2 cellular contexts compared by ENCODE assay signal in the genomic region with DNA sequence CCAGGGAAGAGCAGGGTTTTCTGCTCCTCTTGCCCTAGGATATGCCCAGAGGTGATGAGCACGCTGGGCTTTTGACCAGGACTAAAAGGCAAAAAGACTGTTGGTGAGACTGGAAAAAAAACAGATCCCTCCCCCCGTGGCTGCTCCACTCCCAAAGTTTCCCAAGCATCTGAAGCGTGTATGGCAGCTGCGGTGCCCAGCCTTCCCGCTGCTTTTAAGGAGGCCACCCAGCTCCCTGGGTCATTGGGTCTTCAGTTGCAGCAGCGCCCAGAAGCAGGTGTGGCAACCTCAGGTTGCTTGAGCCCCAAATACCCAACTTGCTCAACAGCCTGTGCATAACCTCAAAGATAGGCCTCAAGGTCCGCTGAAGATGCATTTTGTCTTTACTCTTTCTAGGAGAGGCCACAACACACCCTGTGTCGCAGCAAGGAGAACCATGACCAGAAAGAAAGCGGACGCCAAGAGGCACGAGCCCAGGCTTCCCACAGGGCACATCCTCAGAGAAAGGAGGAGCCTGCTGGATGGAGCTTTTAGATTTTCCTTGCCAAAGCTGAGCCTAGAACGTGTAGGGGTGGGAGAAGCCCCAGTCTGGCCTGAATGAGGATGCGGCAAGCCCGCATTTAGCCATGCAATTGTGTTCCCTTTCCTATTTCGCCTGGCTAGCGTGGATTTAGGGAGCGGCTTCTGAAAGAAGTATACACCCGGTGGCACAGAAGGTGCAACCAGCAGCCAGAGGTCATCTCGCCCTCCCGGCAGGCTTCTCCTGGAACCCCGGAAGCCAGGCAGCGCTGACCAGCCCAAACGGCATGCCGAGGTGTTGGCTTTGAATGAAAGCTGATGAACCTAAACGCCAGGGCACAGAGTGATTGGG.
A peak's percentile ranks its signal among the peaks of the same experiment; 100 is the strongest.
TF ChIP-seq lines count a peak whose summit lies in the region.

No MANE protein-coding gene starts in this region.

TF ChIP-seq in IMR-90, 13 proteins besides CTCF, POLR2A, EP300 and RAD21:
- no peak for TF ChIP-seq MXI1 (IDR thresholded peaks at IDR 0.05; ENCODE audit: borderline replicate concordance, low read depth, low read length)
- TF ChIP-seq MAFK (IDR thresholded peaks at IDR 0.05; ENCODE audit: low read depth, low read length): no peak
- no peak for TF ChIP-seq CEBPB (IDR thresholded peaks at IDR 0.05; ENCODE audit: low read depth, low read length)
- no peak for TF ChIP-seq FOS (IDR thresholded peaks at IDR 0.05; ENCODE audit: low read depth, low read length)
- TF ChIP-seq SMC3 (IDR thresholded peaks at IDR 0.05; ENCODE audit: low read depth, low read length): no peak

TF ChIP-seq in neural cell, 6 proteins besides CTCF, POLR2A, EP300 and RAD21:
- TF ChIP-seq SMC3 (conservative IDR thresholded peaks at IDR 0.05; ENCODE audit: poor library complexity) (peak; percentile 13), TAF1 (IDR thresholded peaks at IDR 0.05; ENCODE audit: low read depth) (no peak)
